Comparison of ENCODE assay signal across 9 cellular contexts in the genomic region with DNA sequence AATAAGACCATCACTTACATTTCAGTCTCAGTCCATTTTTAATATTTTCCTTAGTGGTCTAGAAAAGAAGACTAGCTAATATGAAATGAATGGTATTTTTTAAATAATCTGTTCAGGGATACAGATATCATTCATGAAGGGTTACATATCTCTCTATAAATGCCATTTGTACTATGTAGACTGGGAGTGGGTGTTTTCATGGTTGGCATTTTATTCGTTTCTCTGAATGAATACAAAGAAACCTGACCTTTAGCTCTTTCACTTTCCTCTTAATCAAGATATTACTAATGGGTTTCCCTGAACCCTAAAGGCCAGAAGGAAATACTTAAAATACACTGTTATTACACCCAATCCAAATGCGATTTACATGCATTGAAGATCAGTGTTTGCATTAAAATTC.
"Had no signal": no experiment of that assay in that cellular context is flagged by ENCODE, and none has a peak within 500 bp of the region (broad histone marks: within the 10 kb centered on the region; RNA-seq: fewer than 3 reads in every experiment).

No MANE protein-coding gene starts in this region.

- H3K4me1 Mint-ChIP-seq: GM23338, H9 had no signal

- H3K4me3 ChIP-seq: GM23248, GM23338, HAP-1 had no signal

- H3K27ac ChIP-seq: GM23248 had no signal

- H3K4me1 ChIP-seq: HAP-1 had no signal

- ATAC-seq: GM23338, HCT116 had no signal

- H3K9me3 Mint-ChIP-seq: GM23338, H9 had no signal

- DNase-seq: GM23248, GOT3, H7, H9, HCEC 1CT, HFFc6 had no signal

- H3K9me3 ChIP-seq: HAP-1 had no signal

- H3K4me3 Mint-ChIP-seq: GM23338, H9, HFFc6 had no signal

- H3K27ac Mint-ChIP-seq: GM23338, H9, HFFc6 had no signal

- H3K36me3 ChIP-seq: HAP-1 had no signal
